16 cellular contexts compared by ENCODE assay signal in the genomic region with DNA sequence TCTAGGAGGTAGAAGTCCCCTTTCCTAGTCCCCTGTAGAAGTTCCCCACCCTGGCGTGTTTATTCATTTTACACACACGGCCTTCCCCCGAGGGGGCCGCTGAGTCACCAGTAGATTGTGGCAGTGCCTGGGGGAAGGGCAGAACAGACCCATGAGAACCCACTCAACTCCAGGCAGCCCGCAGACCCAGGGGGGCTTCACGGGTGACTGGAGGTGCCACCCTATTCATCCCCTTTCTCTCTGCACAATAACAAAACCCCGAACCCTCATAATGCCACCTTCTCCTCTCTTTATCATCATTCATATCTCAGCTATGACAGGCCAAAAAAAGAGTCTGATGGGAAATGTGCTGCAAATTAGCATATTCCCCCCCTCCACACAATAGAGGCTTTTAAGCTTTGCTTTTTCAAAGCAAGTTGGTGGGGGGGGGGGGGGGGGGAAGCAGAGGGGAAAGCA. TPM values are rescaled to one million over a fixed set of nuclear protein-coding genes. Genes with fewer than 3 reads are reported as not detected.
DNase-seq lines count a peak whose midpoint lies in the region; ATAC-seq, FAIRE-seq and TF ChIP-seq lines count a peak whose summit lies in the region.
"Had no signal": no experiment of that assay in that cellular context is flagged by ENCODE, and none has a peak within 500 bp of the region (broad histone marks: within the 10 kb centered on the region; RNA-seq: fewer than 3 reads in every experiment).

No MANE protein-coding gene starts in this region.

- peak; percentile 38 for FAIRE-seq in GM12892 (lab: Jason Lieb, UNC)
- FAIRE-seq: TTC549 had no signal

- no peak for TF ChIP-seq POLR2A in GM12892 (IDR thresholded peaks at IDR 0.05; ENCODE audit: low read depth, low read length)

- DNase-seq in GM12892 (ENCODE audit: insufficient read length) (no peak), anterior cingulate cortex (lab: John Stamatoyannopoulos, UW) (peak in 46 of 58 donors; percentile 1 to 66 (median 29)), hypothalamus (lab: John Stamatoyannopoulos, UW) (peak in 42 of 51 donors; percentile 0 to 86 (median 16)), pons (ENCODE audit: low spot score) (peak; percentile 64), cerebellar nuclear complex (lab: John Stamatoyannopoulos, UW) (no peak), SW480 (ENCODE audit: low spot score) (no peak)
- DNase-seq: activated naive CD4-positive, alpha-beta T cell treated with anti-CD3 and anti-CD28 coated beads, Interleukin-2, amount 50 U/mL, for 16 hours; AML-193; DND-41; GM23248; mucosa of descending colon; NCI-H2029 treated with DMSO at 0.1 percent for 48 hours; stimulated activated naive B cell treated with anti-CD40 and anti-IgM and Interleukin-4, amounts not matched to agents 10 μg/mL and 1 μg/mL and 100 μg/mL, for 72 hours had no signal

- ATAC-seq in GM18511 (IDR thresholded peaks at IDR 0.05; ENCODE audit: unreplicated experiment): no peak
- ATAC-seq in GM18498 (IDR thresholded peaks at IDR 0.05; ENCODE audit: unreplicated experiment): no peak
- ATAC-seq: mucosa of descending colon; stimulated activated naive B cell treated with anti-CD40 and anti-IgM and Interleukin-4, amounts not matched to agents 10 μg/mL and 1 μg/mL and 100 μg/mL, for 72 hours had no signal

RNA-seq across cellular contexts. Expression of gene GPM6B, which starts 20.4 kb away (rescaled TPM):
- 1.3 TPM for polyA plus RNA-seq in GM12892 (2012; ENCODE audit: missing spikeins)

Comparison
In these comparisons a context has a peak if more than half of its experiments do, and no peak if none do; other contexts are left out.
1. DNase-seq: peak in anterior cingulate cortex (46 of 58), hypothalamus (42 of 51) and pons (single experiment); none in GM12892 (single experiment), cerebellar nuclear complex (0 of 2) and SW480 (single experiment).